Comparison of ENCODE assay signal across 17 cellular contexts in the genomic region with DNA sequence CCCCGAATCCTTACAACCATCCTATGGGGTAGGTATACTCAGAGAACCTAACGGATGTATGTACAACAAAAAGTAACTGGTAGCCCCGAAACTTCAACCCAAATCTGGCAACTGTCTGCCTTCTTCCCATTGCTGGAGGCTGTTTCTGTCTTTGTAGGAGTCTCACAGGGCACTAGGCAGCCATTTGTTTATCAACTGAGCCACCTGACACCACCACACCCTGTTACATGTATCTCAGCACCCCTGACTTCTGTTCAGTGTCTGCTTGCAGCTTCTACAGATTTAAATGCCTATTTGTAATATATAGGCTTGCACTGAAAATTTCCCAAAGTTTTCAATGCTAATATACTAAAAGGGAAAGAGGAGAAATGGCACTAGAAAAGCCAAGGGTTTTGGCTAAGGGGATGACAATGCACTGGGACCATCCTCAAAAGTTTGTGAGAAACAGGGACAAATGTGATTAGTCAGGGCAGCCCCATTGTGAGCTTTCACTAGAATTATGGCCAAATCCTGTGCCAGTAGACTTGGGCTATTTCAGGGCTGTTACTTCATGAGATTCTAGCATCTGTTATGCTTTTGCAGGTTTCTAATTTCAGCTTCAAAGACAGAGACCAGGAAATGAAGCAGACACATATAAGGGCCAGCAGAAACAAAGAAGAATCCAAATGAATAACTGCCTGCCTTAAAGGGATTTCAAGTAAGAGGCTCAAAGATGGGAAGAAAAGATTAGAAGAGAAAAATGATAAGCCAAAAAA.
DNase-seq lines count a peak whose midpoint lies in the region; ATAC-seq and TF ChIP-seq lines count a peak whose summit lies in the region.
"Had no signal": no experiment of that assay in that cellular context is flagged by ENCODE, and none has a peak within 500 bp of the region (broad histone marks: within the 10 kb centered on the region; RNA-seq: fewer than 3 reads in every experiment).

No MANE protein-coding gene starts in this region.

- H3K9me3 ChIP-seq in HUES48 (ENCODE audit: control insufficient read depth, insufficient read depth, low read length) (no peaks in the 10 kb centered on the region), SJCRH30 (replicated peaks) (no peaks in the 10 kb centered on the region), thoracic aorta (no peaks in the 10 kb centered on the region)
- H3K9me3 ChIP-seq: esophagus muscularis mucosa, tibial nerve had no signal

- H3K36me3 ChIP-seq in HUES48 (ENCODE audit: control insufficient read depth, insufficient read depth, low read length) = no peaks in the 10 kb centered on the region
- H3K36me3 ChIP-seq in SJCRH30 = no peaks in the 10 kb centered on the region
- no peaks in the 10 kb centered on the region for H3K36me3 ChIP-seq in thoracic aorta
- H3K36me3 ChIP-seq: esophagus muscularis mucosa, tibial nerve had no signal

- no peak overlapping the region for H3K9ac ChIP-seq in HUES48 (ENCODE audit: low read depth, low read length)

- H3K27ac ChIP-seq in HUES48 (ENCODE audit: low read depth, low read length) (peak overlapping the region; percentile 59), SJCRH30 (peak overlapping the region; percentile 67), thoracic aorta (peak overlapping the region; percentile 80 to 83)
- H3K27ac ChIP-seq: esophagus muscularis mucosa, SK-N-MC, tibial nerve had no signal

- H3K4me3 ChIP-seq in HUES48 (ENCODE audit: low read depth, low read length) (0 out of 2 replicates have a peak overlapping the region, but pooled peaks have one; percentile 13), SJCRH30 (no peak overlapping the region), thoracic aorta (no peak overlapping the region)
- H3K4me3 ChIP-seq: esophagus muscularis mucosa, SK-N-MC, tibial nerve had no signal

- H3K4me1 ChIP-seq in HUES48 (ENCODE audit: control insufficient read depth, insufficient read depth, low read length) (peaks cover 38% of the 10 kb centered on the region), SJCRH30 (peaks cover 3% of the 10 kb centered on the region; the same call in 1 of the 2 replicates), thoracic aorta (ENCODE audit: control insufficient read depth in 1 of 2, low read depth in 2 of 2) (peaks cover 21 to 26% of the 10 kb centered on the region in 2 donors)
- H3K4me1 ChIP-seq: esophagus muscularis mucosa, tibial nerve had no signal

- peak in 1 of 2 experiments; percentile 37 for DNase-seq in SJCRH30
- DNase-seq in inferior parietal cortex (ENCODE audit: extremely low spot score) = peak; percentile 60
- DNase-seq in thoracic aorta (ENCODE audit: low spot score) = no peak
- no peak for DNase-seq in NCI-H1417 treated with DMSO at 0.1 percent for 48 hours (lab: John Stamatoyannopoulos, UW)
- DNase-seq: activated CD4-positive, alpha-beta T cell treated with anti-CD3 and anti-CD28 coated beads for 48 hours; activated naive CD4-positive, alpha-beta T cell treated with anti-CD3 and anti-CD28 coated beads for 36 hours; activated T-cell treated with anti-CD3 and anti-CD28 coated beads for 4 hours; head of caudate nucleus; NCI-H1436 treated with DMSO at 0.1 percent for 48 hours; NCI-H524 treated with DMSO at 0.1 percent for 48 hours; PC-3 had no signal

- H3K27me3 ChIP-seq in HUES48 (ENCODE audit: control insufficient read depth, insufficient read depth, low read length) (no peaks in the 10 kb centered on the region), SJCRH30 (no peaks in the 10 kb centered on the region), thoracic aorta (replicated peaks; ENCODE audit: insufficient read depth) (no peaks in the 10 kb centered on the region)
- H3K27me3 ChIP-seq: esophagus muscularis mucosa, tibial nerve had no signal

- TF ChIP-seq CTCF in thoracic aorta (IDR thresholded peaks at IDR 0.05) = no peak

- ATAC-seq in thoracic aorta (ENCODE audit: insufficient number of reproducible peaks, low FRiP score, low read depth) (peak; percentile 78), GM18873 (IDR thresholded peaks at IDR 0.05; ENCODE audit: low FRiP score, unreplicated experiment) (no peak)
- no peak for ATAC-seq in activated CD4-positive, CD25-positive, alpha-beta regulatory T cell treated with anti-CD3 and anti-CD28 coated beads, Interleukin-2, amount 50 U/mL, for 24 hours
- ATAC-seq: PC-3 had no signal
